In the genomic region with DNA sequence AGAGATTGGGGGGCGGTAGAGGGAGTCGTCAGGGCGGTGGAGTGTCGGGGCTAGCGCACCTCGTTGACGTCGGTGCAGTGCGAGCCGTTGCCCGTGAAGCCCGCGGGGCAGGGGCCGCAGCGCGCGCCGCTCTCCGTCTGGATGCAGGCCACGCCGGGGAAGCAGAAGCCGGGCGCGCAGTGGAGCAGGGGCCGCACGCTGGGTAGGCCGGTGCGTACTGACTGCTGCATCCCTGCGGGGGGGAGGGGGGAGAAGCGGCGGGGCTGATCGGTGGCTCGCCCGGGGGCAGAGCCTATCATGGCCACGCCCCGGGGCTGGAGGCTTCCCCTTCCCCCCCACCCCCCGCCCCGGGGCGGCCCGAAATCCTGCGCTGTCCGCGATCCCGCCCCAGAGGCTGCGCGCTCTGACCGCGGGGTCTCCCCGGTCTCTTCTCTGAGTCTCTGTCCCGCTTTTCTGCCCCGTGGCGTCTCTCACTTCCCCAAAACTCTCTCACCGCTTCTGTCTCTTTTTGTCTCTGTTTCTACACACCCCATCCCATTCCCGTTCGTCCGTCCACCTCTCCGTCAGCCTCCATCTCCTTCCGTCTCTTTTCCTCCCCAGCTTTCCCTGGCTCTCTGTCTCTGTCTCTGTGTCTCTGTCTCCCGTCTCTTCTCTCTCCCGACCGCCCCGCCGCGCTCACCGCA, we compare ENCODE assay signal across 8 cellular contexts. TPM values are rescaled to one million over a fixed set of nuclear protein-coding genes. Genes with fewer than 3 reads are reported as not detected.
A peak's percentile ranks its signal among the peaks of the same experiment; 100 is the strongest.
DNase-seq lines count a peak whose midpoint lies in the region; ATAC-seq lines count a peak whose summit lies in the region.

No MANE protein-coding gene starts in this region.

- peak overlapping the region; percentile 14 for H3K27ac Mint-ChIP-seq in activated CD8-positive, alpha-beta memory T cell treated with anti-CD3 and anti-CD28 coated beads, Interleukin-2, amount 10 ng/mL, durations not matched to agents 7 days and 5 days

- H3K27me3 Mint-ChIP-seq in activated CD8-positive, alpha-beta memory T cell treated with anti-CD3 and anti-CD28 coated beads, Interleukin-2, amount 10 ng/mL, durations not matched to agents 7 days and 5 days = peaks cover 86% of the 10 kb centered on the region
- H3K27me3 Mint-ChIP-seq in activated T-cell treated with anti-CD3 and anti-CD28 coated beads, Interleukin-2, amount 50 U/mL, for 4 hours (ENCODE audit: low read depth) = peaks cover 78% of the 10 kb centered on the region

- H3K9me3 Mint-ChIP-seq in activated CD8-positive, alpha-beta memory T cell treated with anti-CD3 and anti-CD28 coated beads, Interleukin-2, amount 10 ng/mL, durations not matched to agents 7 days and 5 days (ENCODE audit: low read depth) = no peaks in the 10 kb centered on the region
- H3K9me3 Mint-ChIP-seq in activated T-cell treated with anti-CD3 and anti-CD28 coated beads, Interleukin-2, amount 50 U/mL, for 4 hours = no peaks in the 10 kb centered on the region

- H3K36me3 Mint-ChIP-seq in activated CD8-positive, alpha-beta memory T cell treated with anti-CD3 and anti-CD28 coated beads, Interleukin-2, amount 10 ng/mL, durations not matched to agents 7 days and 5 days = peaks cover 5% of the 10 kb centered on the region
- H3K36me3 Mint-ChIP-seq in activated T-cell treated with anti-CD3 and anti-CD28 coated beads, Interleukin-2, amount 50 U/mL, for 4 hours (ENCODE audit: insufficient read depth) = no peaks in the 10 kb centered on the region

- ATAC-seq in activated CD8-positive, alpha-beta memory T cell treated with anti-CD3 and anti-CD28 coated beads, Interleukin-2, amount 10 ng/mL, durations not matched to agents 7 days and 5 days = no peak
- ATAC-seq in activated T-cell treated with anti-CD3 and anti-CD28 coated beads, Interleukin-2, amount 50 U/mL, for 4 hours = peak; percentile 29 to 38
- no peak for ATAC-seq in stimulated activated naive CD8-positive, alpha-beta T cell treated with anti-CD3 and anti-CD28 coated beads, Interleukin-15, Interleukin-2, amounts not matched to agents 100 U/mL and 50 U/mL, for 24 hours
- no peak for ATAC-seq in GM18870 (IDR thresholded peaks at IDR 0.05; ENCODE audit: unreplicated experiment)

- peaks cover 24% of the 10 kb centered on the region for H3K4me1 Mint-ChIP-seq in activated CD8-positive, alpha-beta memory T cell treated with anti-CD3 and anti-CD28 coated beads, Interleukin-2, amount 10 ng/mL, durations not matched to agents 7 days and 5 days
- peaks cover 36% of the 10 kb centered on the region for H3K4me1 Mint-ChIP-seq in activated T-cell treated with anti-CD3 and anti-CD28 coated beads, Interleukin-2, amount 50 U/mL, for 4 hours (ENCODE audit: low read depth)

- H3K9me3 ChIP-seq in iPS-18c (ENCODE audit: control insufficient read depth, insufficient read depth, low read length) = peaks cover 4% of the 10 kb centered on the region

- peak overlapping the region; percentile 36; the same call in 1 of the 2 replicates for H3K4me3 ChIP-seq in iPS-18c (ENCODE audit: insufficient read depth, low read depth, low read length)

- no peak overlapping the region for H3K4me3 Mint-ChIP-seq in activated CD8-positive, alpha-beta memory T cell treated with anti-CD3 and anti-CD28 coated beads, Interleukin-2, amount 10 ng/mL, durations not matched to agents 7 days and 5 days
- peak overlapping the region; percentile 74 for H3K4me3 Mint-ChIP-seq in activated T-cell treated with anti-CD3 and anti-CD28 coated beads, Interleukin-2, amount 50 U/mL, for 4 hours

- CTCF ChIA-PET in activated CD8-positive, alpha-beta memory T cell treated with anti-CD3 and anti-CD28 coated beads, Interleukin-2, amount 10 ng/mL, durations not matched to agents 7 days and 5 days (lab: Charles Lee) = interaction anchor here (1.3 kb wide), 1 partner anchor 43 kb away, joined by 3 read pairs; no protein-coding TSS in a partner anchor

- no peak for DNase-seq in activated CD8-positive, alpha-beta memory T cell treated with anti-CD3 and anti-CD28 coated beads, Interleukin-2, amount 10 ng/mL, durations not matched to agents 7 days and 5 days
- no peak for DNase-seq in activated CD8-positive, alpha-beta memory T cell treated with anti-CD3 and anti-CD28 coated beads, Interleukin-2, amount 50 U/mL, for 48 hours
- DNase-seq in activated T-cell treated with anti-CD3 and anti-CD28 coated beads, Interleukin-2, amount 50 U/mL, for 4 hours = no peak
- DNase-seq in stimulated activated naive CD8-positive, alpha-beta T cell treated with anti-CD3 and anti-CD28 coated beads, Interleukin-15, Interleukin-2, amounts not matched to agents 100 U/mL and 50 U/mL, for 24 hours = peak; percentile 42
- DNase-seq in H4 (ENCODE audit: low spot score) (no peak), putamen (ENCODE audit: low spot score) (no peak)

RNA-seq across cellular contexts. Expression of a gene that starts 1.1 kb away (rescaled TPM):
- not detected for total RNA-seq in activated CD8-positive, alpha-beta memory T cell treated with anti-CD3 and anti-CD28 coated beads, Interleukin-2, amount 10 ng/mL, durations not matched to agents 7 days and 5 days
- total RNA-seq in activated T-cell treated with anti-CD3 and anti-CD28 coated beads, Interleukin-2, amount 50 U/mL, for 4 hours = not detected
- 0.08 TPM in 1 of 2 replicates, not detected in the other for total RNA-seq in H4 (2014; rRNA removed; shearing (Covaris generic))

RNA-seq across cellular contexts. Expression of a gene that starts 41.7 kb away (rescaled TPM):
- total RNA-seq in activated CD8-positive, alpha-beta memory T cell treated with anti-CD3 and anti-CD28 coated beads, Interleukin-2, amount 10 ng/mL, durations not matched to agents 7 days and 5 days = 10 to 100 TPM; 98.4 to 98.7 TPM
- 100 to 1,000 TPM; 116 to 123 (median 118) TPM for total RNA-seq in activated T-cell treated with anti-CD3 and anti-CD28 coated beads, Interleukin-2, amount 50 U/mL, for 4 hours
- 33.8 and 46.2 TPM in 2 replicates for total RNA-seq in H4 (2014; rRNA removed; shearing (Covaris generic))

Comparison
In these comparisons a context has a peak if more than half of its experiments do, and no peak if none do; other contexts are left out.
1. ATAC-seq: peak in activated T-cell treated with anti-CD3 and anti-CD28 coated beads, Interleukin-2, amount 50 U/mL, for 4 hours (2 of 2); none in activated CD8-positive, alpha-beta memory T cell treated with anti-CD3 and anti-CD28 coated beads, Interleukin-2, amount 10 ng/mL, durations not matched to agents 7 days and 5 days (single experiment), stimulated activated naive CD8-positive, alpha-beta T cell treated with anti-CD3 and anti-CD28 coated beads, Interleukin-15, Interleukin-2, amounts not matched to agents 100 U/mL and 50 U/mL, for 24 hours (single experiment) and GM18870 (single experiment).